Comparison of ENCODE assay signal across 19 cellular contexts in the genomic region with DNA sequence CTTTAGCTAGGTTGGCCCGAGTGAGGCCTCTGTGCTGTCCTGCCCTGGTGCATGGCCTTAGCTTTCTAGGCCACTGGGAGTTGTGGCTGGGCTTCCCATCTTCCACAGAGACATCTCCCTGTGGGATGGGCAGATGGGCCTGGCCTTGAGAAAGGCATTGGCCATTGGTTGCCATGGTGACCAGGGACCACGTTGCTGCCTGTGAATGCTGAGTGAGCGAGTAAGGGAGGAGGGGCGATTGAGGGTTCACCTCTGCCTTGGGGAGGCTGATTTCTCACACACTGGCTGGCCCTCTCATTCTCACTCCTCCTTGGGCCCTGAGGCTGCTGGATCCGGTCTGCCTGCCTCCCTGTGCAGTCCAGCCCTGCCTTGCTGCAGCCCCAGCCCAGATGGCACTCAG. TPM values are rescaled to one million over a fixed set of nuclear protein-coding genes. Genes with fewer than 3 reads are reported as not detected.
DNase-seq lines count a peak whose midpoint lies in the region; ATAC-seq and FAIRE-seq lines count a peak whose summit lies in the region.
"Had no signal": no experiment of that assay in that cellular context is flagged by ENCODE, and none has a peak within 500 bp of the region (broad histone marks: within the 10 kb centered on the region; RNA-seq: fewer than 3 reads in every experiment).

No MANE protein-coding gene starts in this region.

- peaks cover 2% of the 10 kb centered on the region for H3K36me3 ChIP-seq in H7 (replicated peaks; ENCODE audit: control insufficient read depth, insufficient read depth, low read length)
- H3K36me3 ChIP-seq: ovary had no signal

- H3K4me3 ChIP-seq in H7 (ENCODE audit: insufficient read depth, low read depth, low read length): no peak overlapping the region
- H3K4me3 ChIP-seq: BLaER1 treated with 17β-estradiol and CSF1 and Interleukin-3, amounts not matched to agents 10 nM and 100 nM; ovary; Peyer's patch; upper lobe of left lung had no signal

- DNase-seq in DMS 273 (lab: John Stamatoyannopoulos, UW; ENCODE audit: unreplicated experiment): peak; percentile 69
- no peak for DNase-seq in DMS 273 treated with DMSO at 0.1 percent for 48 hours (lab: John Stamatoyannopoulos, UW)
- DNase-seq in H7: peak; percentile 76
- peak; percentile 17 for DNase-seq in amniotic epithelial cell (ENCODE audit: low read depth)
- DNase-seq in left kidney (ENCODE audit: low read depth, low spot score): peak; percentile 53
- DNase-seq in frontal cortex (ENCODE audit: low spot score in 2 of 2): no peak
- DNase-seq in NK-92 (lab: John Stamatoyannopoulos, UW; ENCODE audit: unreplicated experiment): no peak
- DNase-seq in activated T-cell treated with anti-CD3 and anti-CD28 coated beads, Interleukin-2, amount 50 U/mL, for 4 hours: no peak
- DNase-seq: DMS79; kidney; NCI-H1694; NCI-H526; Peyer's patch; stimulated activated naive B cell treated with anti-CD40 and anti-IgM and Interleukin-4, amounts not matched to agents 10 μg/mL and 1 μg/mL and 100 μg/mL, for 72 hours; T-helper 1 cell; upper lobe of left lung had no signal

- no peaks in the 10 kb centered on the region for H3K9me3 Mint-ChIP-seq in activated T-cell treated with anti-CD3 and anti-CD28 coated beads, Interleukin-2, amount 50 U/mL, for 4 hours
- H3K9me3 Mint-ChIP-seq: stimulated activated naive B cell treated with anti-CD40 and anti-IgM and Interleukin-4, amounts not matched to agents 10 μg/mL and 1 μg/mL and 100 μg/mL, for 72 hours had no signal

- H3K36me3 Mint-ChIP-seq in activated T-cell treated with anti-CD3 and anti-CD28 coated beads, Interleukin-2, amount 50 U/mL, for 4 hours (ENCODE audit: insufficient read depth): peaks cover 13% of the 10 kb centered on the region

- H3K27me3 Mint-ChIP-seq in activated T-cell treated with anti-CD3 and anti-CD28 coated beads, Interleukin-2, amount 50 U/mL, for 4 hours (ENCODE audit: low read depth): no peaks in the 10 kb centered on the region
- H3K27me3 Mint-ChIP-seq: stimulated activated naive B cell treated with anti-CD40 and anti-IgM and Interleukin-4, amounts not matched to agents 10 μg/mL and 1 μg/mL and 100 μg/mL, for 72 hours had no signal

- no peak overlapping the region for H3K4me3 Mint-ChIP-seq in activated T-cell treated with anti-CD3 and anti-CD28 coated beads, Interleukin-2, amount 50 U/mL, for 4 hours
- H3K4me3 Mint-ChIP-seq: stimulated activated naive B cell treated with anti-CD40 and anti-IgM and Interleukin-4, amounts not matched to agents 10 μg/mL and 1 μg/mL and 100 μg/mL, for 72 hours had no signal

- ATAC-seq in activated T-cell treated with anti-CD3 and anti-CD28 coated beads, Interleukin-2, amount 50 U/mL, for 4 hours: no peak
- ATAC-seq: stimulated activated naive B cell treated with anti-CD40 and anti-IgM and Interleukin-4, amounts not matched to agents 10 μg/mL and 1 μg/mL and 100 μg/mL, for 72 hours had no signal

- H3K4me1 Mint-ChIP-seq in activated T-cell treated with anti-CD3 and anti-CD28 coated beads, Interleukin-2, amount 50 U/mL, for 4 hours (ENCODE audit: low read depth): no peaks in the 10 kb centered on the region
- H3K4me1 Mint-ChIP-seq: stimulated activated naive B cell treated with anti-CD40 and anti-IgM and Interleukin-4, amounts not matched to agents 10 μg/mL and 1 μg/mL and 100 μg/mL, for 72 hours had no signal

- FAIRE-seq in frontal cortex (lab: Jason Lieb, UNC): no peak
- FAIRE-seq: colon, kidney had no signal

- H3K27me3 ChIP-seq in H7 (ENCODE audit: control insufficient read depth, insufficient read depth, low read length): no peaks in the 10 kb centered on the region
- H3K27me3 ChIP-seq: BLaER1 treated with 17β-estradiol and CSF1 and Interleukin-3, amounts not matched to agents 10 nM and 100 nM; ovary; Peyer's patch; upper lobe of left lung had no signal

RNA-seq across cellular contexts. Expression of gene DOCK3, which starts 26.4 kb away (rescaled TPM):
- 2.0 and 3.2 TPM in 2 replicates for total RNA-seq in H7 (2014; rRNA removed; shearing (Covaris generic))
- 39.9 TPM for total RNA-seq in frontal cortex
- total RNA-seq in activated T-cell treated with anti-CD3 and anti-CD28 coated beads, Interleukin-2, amount 50 U/mL, for 4 hours: 1 to 10 TPM; 1.2 to 1.7 (median 1.5) TPM

RNA-seq across cellular contexts. Expression of gene MAPKAPK3, which starts 31.3 kb away (rescaled TPM):
- 72.5 and 73.1 TPM in 2 replicates for total RNA-seq in H7 (2014; rRNA removed; shearing (Covaris generic))
- total RNA-seq in frontal cortex: 2.9 TPM
- total RNA-seq in activated T-cell treated with anti-CD3 and anti-CD28 coated beads, Interleukin-2, amount 50 U/mL, for 4 hours: 100 to 1,000 TPM; 174 to 225 (median 210) TPM

RNA-seq across cellular contexts. Expression of gene CISH, which starts 36.7 kb away (rescaled TPM):
- 0.96 and 1.6 TPM in 2 replicates for total RNA-seq in H7 (2014; rRNA removed; shearing (Covaris generic))
- 0.41 TPM for total RNA-seq in frontal cortex
- total RNA-seq in activated T-cell treated with anti-CD3 and anti-CD28 coated beads, Interleukin-2, amount 50 U/mL, for 4 hours: 100 to 1,000 TPM; 223 to 268 (median 229) TPM

Comparison
In these comparisons a context has a peak if more than half of its experiments do, and no peak if none do; other contexts are left out.
1. DNase-seq: peak in DMS 273 (single experiment), H7 (single experiment), amniotic epithelial cell (single experiment) and left kidney (single experiment); none in DMS 273 treated with DMSO at 0.1 percent for 48 hours (single experiment), frontal cortex (0 of 2), NK-92 (single experiment) and activated T-cell treated with anti-CD3 and anti-CD28 coated beads, Interleukin-2, amount 50 U/mL, for 4 hours (single experiment).
2. RNA of gene MAPKAPK3, which starts 31.3 kb away (total RNA-seq): 174 to 225 TPM in activated T-cell treated with anti-CD3 and anti-CD28 coated beads, Interleukin-2, amount 50 U/mL, for 4 hours and 72.5 to 73.1 TPM in H7; 2.9 TPM in frontal cortex (single experiment); every median in the first group is over 10 times any median in the second.
3. RNA of gene CISH, which starts 36.7 kb away (total RNA-seq): 223 to 268 TPM in activated T-cell treated with anti-CD3 and anti-CD28 coated beads, Interleukin-2, amount 50 U/mL, for 4 hours; 0.96 to 1.6 TPM in H7 and 0.41 TPM in frontal cortex (single experiment); every median in the first group is over 10 times any median in the second.